Comparison of ENCODE assay signal across 8 cellular contexts in the genomic region with DNA sequence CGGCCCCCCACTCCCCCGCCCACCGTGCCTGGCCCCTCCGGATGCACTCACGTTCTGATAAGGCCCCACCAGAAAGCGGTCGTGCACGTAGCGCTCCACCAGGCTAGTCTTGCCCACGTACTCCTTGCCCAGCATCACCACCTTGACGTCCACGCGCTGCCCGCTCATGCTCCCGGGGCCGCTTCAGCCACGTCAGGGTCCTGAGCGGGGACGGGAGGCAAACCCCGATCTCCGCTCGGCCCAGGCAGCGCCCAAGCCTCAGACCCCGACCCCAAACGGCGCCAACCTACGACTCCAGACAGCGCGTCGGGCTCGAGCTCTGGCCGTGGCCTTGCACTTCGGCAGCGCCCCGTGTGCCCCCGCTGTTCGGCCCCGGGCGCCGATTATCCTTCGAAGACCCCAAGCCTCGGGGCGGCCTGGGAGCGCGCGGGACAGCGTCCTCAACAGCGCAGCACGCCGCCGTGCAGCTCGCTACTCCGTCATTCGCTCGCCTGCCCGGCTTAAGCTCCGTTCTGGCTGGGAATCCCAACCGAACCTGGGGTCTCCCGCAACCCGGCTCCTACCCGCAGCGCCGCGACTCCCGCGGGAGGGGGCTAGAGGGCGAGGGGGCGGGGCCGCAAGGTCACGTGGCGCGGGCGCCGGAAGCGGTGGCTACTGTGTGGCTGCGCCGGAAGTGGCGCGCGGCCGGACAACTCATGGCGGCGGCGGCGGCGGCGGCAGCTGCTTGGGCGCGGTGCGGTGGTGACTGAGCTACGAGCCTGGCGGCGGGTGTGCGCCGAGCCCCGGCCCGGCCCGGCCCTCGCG. TPM values are rescaled to one million over a fixed set of nuclear protein-coding genes. Genes with fewer than 3 reads are reported as not detected.
A peak's percentile ranks its signal among the peaks of the same experiment; 100 is the strongest.
DNase-seq lines count a peak whose midpoint lies in the region; ATAC-seq and TF ChIP-seq lines count a peak whose summit lies in the region.

A gene with protein sequence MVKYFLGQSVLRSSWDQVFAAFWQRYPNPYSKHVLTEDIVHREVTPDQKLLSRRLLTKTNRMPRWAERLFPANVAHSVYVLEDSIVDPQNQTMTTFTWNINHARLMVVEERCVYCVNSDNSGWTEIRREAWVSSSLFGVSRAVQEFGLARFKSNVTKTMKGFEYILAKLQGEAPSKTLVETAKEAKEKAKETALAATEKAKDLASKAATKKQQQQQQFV (plus strand): TSS at position 679 of the 804 bp plus-strand sequence. CDS start 187 bp downstream, outside the sequence.
A gene (minus strand): TSS at position 599 of the 804 bp plus-strand sequence. CDS start 431 bp downstream, at position 168.

- H3K27me3 Mint-ChIP-seq in GM23338 (ENCODE audit: insufficient read depth, low read depth, poor library complexity) = peaks cover 33% of the 10 kb centered on the region
- no peaks in the 10 kb centered on the region for H3K27me3 Mint-ChIP-seq in activated naive CD4-positive, alpha-beta T cell treated with anti-CD3 and anti-CD28 coated beads, Interleukin-2, amount 50 U/mL, for 24 hours
- H3K27me3 Mint-ChIP-seq in osteocyte (ENCODE audit: unreplicated experiment) = no peaks in the 10 kb centered on the region

- H4K20me1 ChIP-seq in GM23338 (replicated peaks; ENCODE audit: insufficient read depth) = peaks cover 36% of the 10 kb centered on the region
- peaks cover 6% of the 10 kb centered on the region for H4K20me1 ChIP-seq in Loucy (ENCODE audit: insufficient read depth, low read length, poor library complexity, severe bottlenecking)

- peaks cover 17% of the 10 kb centered on the region for H3K36me3 ChIP-seq in GM23338 (ENCODE audit: insufficient read depth)
- no peaks in the 10 kb centered on the region; the same call in 1 of the 2 replicates for H3K36me3 ChIP-seq in Loucy (ENCODE audit: insufficient read depth, low read length)
- H3K36me3 ChIP-seq in thoracic aorta = peaks cover 14% of the 10 kb centered on the region

- H3K4me2 ChIP-seq in GM23338 (peak within 1 kb of the TSS; percentile 99), Loucy (ENCODE audit: low read depth, low read length, poor library complexity, severe bottlenecking) (peak within 1 kb of the TSS; percentile 81)

- peaks cover 21% of the 10 kb centered on the region for H3K4me1 ChIP-seq in GM23338 (ENCODE audit: insufficient read depth)
- H3K4me1 ChIP-seq in Loucy (ENCODE audit: insufficient read depth, low read length, poor library complexity, severe bottlenecking) = peaks cover 23% of the 10 kb centered on the region
- peaks cover 32 to 40% of the 10 kb centered on the region in 2 donors for H3K4me1 ChIP-seq in thoracic aorta (ENCODE audit: control insufficient read depth in 1 of 2, low read depth in 2 of 2)

- peak within 1 kb of the TSS; percentile 83 for H2AFZ ChIP-seq in GM23338
- peak within 1 kb of the TSS; percentile 77 for H2AFZ ChIP-seq in Loucy (ENCODE audit: low read length)

- peaks cover 25% of the 10 kb centered on the region for H3K79me2 ChIP-seq in GM23338 (replicated peaks; ENCODE audit: insufficient read depth)
- peaks cover 53% of the 10 kb centered on the region for H3K79me2 ChIP-seq in Loucy (ENCODE audit: insufficient read depth, low read length)

- peak within 1 kb of the TSS; percentile 99 for H3K4me3 Mint-ChIP-seq in GM23338
- peak within 1 kb of the TSS; percentile 92 for H3K4me3 Mint-ChIP-seq in activated naive CD4-positive, alpha-beta T cell treated with anti-CD3 and anti-CD28 coated beads, Interleukin-2, amount 50 U/mL, for 24 hours
- H3K4me3 Mint-ChIP-seq in osteocyte (ENCODE audit: unreplicated experiment) = peak within 1 kb of the TSS; percentile 93

- TF ChIP-seq CTCF in GM23338 (conservative IDR thresholded peaks at IDR 0.05; ENCODE audit: low read depth in 2 of 2) = peak in 1 of 2 experiments; percentile 33; a peak in 1 of 4 replicates
- TF ChIP-seq CTCF in Loucy (conservative IDR thresholded peaks at IDR 0.05; ENCODE audit: low read length) = no peak
- TF ChIP-seq CTCF in osteocyte (IDR thresholded peaks at IDR 0.05) = peak; percentile 41
- TF ChIP-seq CTCF in thoracic aorta (IDR thresholded peaks at IDR 0.05) = no peak

- H3K36me3 Mint-ChIP-seq in GM23338 (ENCODE audit: low read depth) (peaks cover 53% of the 10 kb centered on the region), osteocyte (ENCODE audit: unreplicated experiment) (peaks cover 10% of the 10 kb centered on the region)
- peaks cover 7% of the 10 kb centered on the region for H3K36me3 Mint-ChIP-seq in activated naive CD4-positive, alpha-beta T cell treated with anti-CD3 and anti-CD28 coated beads, Interleukin-2, amount 50 U/mL, for 24 hours

- peak within 1 kb of the TSS; percentile 80; the same call in 1 of the 2 replicates for H3K27ac ChIP-seq in GM23338 (ENCODE audit: low read depth)
- H3K27ac ChIP-seq in thoracic aorta = peak within 1 kb of the TSS; percentile 66 to 79

- H3K4me1 Mint-ChIP-seq in GM23338 (peaks cover 52% of the 10 kb centered on the region), osteocyte (ENCODE audit: unreplicated experiment) (peaks cover 50% of the 10 kb centered on the region)
- H3K4me1 Mint-ChIP-seq in activated naive CD4-positive, alpha-beta T cell treated with anti-CD3 and anti-CD28 coated beads, Interleukin-2, amount 50 U/mL, for 24 hours = peaks cover 67% of the 10 kb centered on the region

- H3F3A ChIP-seq in GM23338 (replicated peaks; ENCODE audit: low read depth) (peaks cover 41% of the 10 kb centered on the region), Loucy (ENCODE audit: low read depth) (no peaks in the 10 kb centered on the region)

- H3K9me3 ChIP-seq in Loucy (ENCODE audit: insufficient read depth, low read depth, low read length) (no peaks in the 10 kb centered on the region), thoracic aorta (no peaks in the 10 kb centered on the region)

- DNase-seq in G401 (ENCODE audit: low spot score) (peak; percentile 83), GM23338 (ENCODE audit: low spot score) (peak; percentile 96), SKM-1 (lab: John Stamatoyannopoulos, UW; ENCODE audit: unreplicated experiment) (peak; percentile 51), glomerular visceral epithelial cell (ENCODE audit: extremely low spot score) (peak; percentile 89), osteocyte (ENCODE audit: extremely low spot score, unreplicated experiment) (peak; percentile 95), thoracic aorta (ENCODE audit: low spot score) (peak; percentile 62)

- in situ Hi-C loops in G401 (cut with HindIII; ENCODE audit: low sequenced_read_pairs) = no loop called here

- H3K9ac ChIP-seq in Loucy (ENCODE audit: low read depth, low read length, poor library complexity, severe bottlenecking) = peak within 1 kb of the TSS; percentile 89

- peak within 1 kb of the TSS; percentile 99 for H3K4me3 ChIP-seq in GM23338
- peak within 1 kb of the TSS; percentile 87 for H3K4me3 ChIP-seq in Loucy (ENCODE audit: low read length, poor library complexity, severe bottlenecking)
- H3K4me3 ChIP-seq in thoracic aorta = peak within 1 kb of the TSS; percentile 93

- no peaks in the 10 kb centered on the region for H3K9me2 ChIP-seq in GM23338 (ENCODE audit: insufficient read depth)
- H3K9me2 ChIP-seq in Loucy (replicated peaks; ENCODE audit: low read depth, low read length) = no peaks in the 10 kb centered on the region

- ATAC-seq in GM23338 (peak; percentile 58), thoracic aorta (ENCODE audit: insufficient number of reproducible peaks, low FRiP score, low read depth) (peak; percentile 51)

- H3K27ac Mint-ChIP-seq in GM23338 (peak within 1 kb of the TSS; percentile 97), osteocyte (ENCODE audit: unreplicated experiment) (peak within 1 kb of the TSS; percentile 95)
- peak within 1 kb of the TSS; percentile 87 for H3K27ac Mint-ChIP-seq in activated naive CD4-positive, alpha-beta T cell treated with anti-CD3 and anti-CD28 coated beads, Interleukin-2, amount 50 U/mL, for 24 hours

- H3K9me3 Mint-ChIP-seq in GM23338 (no peaks in the 10 kb centered on the region; the same call in 2 of the 3 replicates), osteocyte (ENCODE audit: unreplicated experiment) (no peaks in the 10 kb centered on the region)
- H3K9me3 Mint-ChIP-seq in activated naive CD4-positive, alpha-beta T cell treated with anti-CD3 and anti-CD28 coated beads, Interleukin-2, amount 50 U/mL, for 24 hours = no peaks in the 10 kb centered on the region

- H3K27me3 ChIP-seq in GM23338 (ENCODE audit: insufficient read depth) (no peaks in the 10 kb centered on the region), Loucy (ENCODE audit: insufficient read depth, low read length, poor library complexity, severe bottlenecking) (no peaks in the 10 kb centered on the region), thoracic aorta (replicated peaks; ENCODE audit: insufficient read depth) (no peaks in the 10 kb centered on the region)

TF ChIP-seq in GM23338, 12 proteins besides CTCF, POLR2A, EP300 and RAD21 (continues in another document):
- TF ChIP-seq POLR2AphosphoS5 (IDR thresholded peaks at IDR 0.05; ENCODE audit: low read depth) = peak; percentile 94
- TF ChIP-seq JUNB (IDR thresholded peaks at IDR 0.05; ENCODE audit: unreplicated experiment) = no peak
- TF ChIP-seq CREB1 (CRISPR knock-in tag; IDR thresholded peaks at IDR 0.05; ENCODE audit: low read depth) = peak; percentile 81
- TF ChIP-seq, protein P1, sequence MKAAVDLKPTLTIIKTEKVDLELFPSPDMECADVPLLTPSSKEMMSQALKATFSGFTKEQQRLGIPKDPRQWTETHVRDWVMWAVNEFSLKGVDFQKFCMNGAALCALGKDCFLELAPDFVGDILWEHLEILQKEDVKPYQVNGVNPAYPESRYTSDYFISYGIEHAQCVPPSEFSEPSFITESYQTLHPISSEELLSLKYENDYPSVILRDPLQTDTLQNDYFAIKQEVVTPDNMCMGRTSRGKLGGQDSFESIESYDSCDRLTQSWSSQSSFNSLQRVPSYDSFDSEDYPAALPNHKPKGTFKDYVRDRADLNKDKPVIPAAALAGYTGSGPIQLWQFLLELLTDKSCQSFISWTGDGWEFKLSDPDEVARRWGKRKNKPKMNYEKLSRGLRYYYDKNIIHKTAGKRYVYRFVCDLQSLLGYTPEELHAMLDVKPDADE (IDR thresholded peaks at IDR 0.05) = no peak

RNA-seq across cellular contexts. Expression of the first gene that starts in this region (rescaled TPM):
- 393 and 426 TPM in 2 replicates for total RNA-seq in G401 (2014; rRNA removed; shearing (Covaris generic))
- total RNA-seq in GM23338 (2014; rRNA removed; shearing (Covaris generic)) = 271 and 328 TPM in 2 replicates
- 349 and 359 TPM in 2 replicates for polyA plus RNA-seq in GM23338 (2016; fragmentation: Nextera tagmentation; extraction: Ambion mirVana)
- 98.8 and 102 TPM in 2 replicates for total RNA-seq in osteocyte
- 10 to 100 TPM; 42.2 to 54.0 TPM for total RNA-seq in thoracic aorta

RNA-seq across cellular contexts. Expression of the second gene that starts in this region (rescaled TPM):
- 24.6 and 25.1 TPM in 2 replicates for total RNA-seq in G401 (2014; rRNA removed; shearing (Covaris generic))
- total RNA-seq in GM23338 (2014; rRNA removed; shearing (Covaris generic)) = 24.8 and 27.1 TPM in 2 replicates
- 26.1 and 27.7 TPM in 2 replicates for polyA plus RNA-seq in GM23338 (2016; fragmentation: Nextera tagmentation; extraction: Ambion mirVana)
- 47.8 and 49.5 TPM in 2 replicates for total RNA-seq in osteocyte
- 10 to 100 TPM; 23.8 to 35.2 TPM for total RNA-seq in thoracic aorta

Comparison
In these comparisons a context has a peak if more than half of its experiments do, and no peak if none do; other contexts are left out.
1. Peak in every context shown above with its lines: DNase-seq, ATAC-seq, H3K4me3 ChIP-seq and H3K27ac ChIP-seq.